Comparison of ENCODE assay signal across 2 cellular contexts in genomic region chr14:74956000-74956279, GRCh38.
TF ChIP-seq lines count a peak whose summit lies in the region.

No MANE protein-coding gene starts in this region.

TF ChIP-seq in A549, 52 proteins besides CTCF, POLR2A, EP300 and RAD21 (continued from another document):
- TF ChIP-seq, protein P1, sequence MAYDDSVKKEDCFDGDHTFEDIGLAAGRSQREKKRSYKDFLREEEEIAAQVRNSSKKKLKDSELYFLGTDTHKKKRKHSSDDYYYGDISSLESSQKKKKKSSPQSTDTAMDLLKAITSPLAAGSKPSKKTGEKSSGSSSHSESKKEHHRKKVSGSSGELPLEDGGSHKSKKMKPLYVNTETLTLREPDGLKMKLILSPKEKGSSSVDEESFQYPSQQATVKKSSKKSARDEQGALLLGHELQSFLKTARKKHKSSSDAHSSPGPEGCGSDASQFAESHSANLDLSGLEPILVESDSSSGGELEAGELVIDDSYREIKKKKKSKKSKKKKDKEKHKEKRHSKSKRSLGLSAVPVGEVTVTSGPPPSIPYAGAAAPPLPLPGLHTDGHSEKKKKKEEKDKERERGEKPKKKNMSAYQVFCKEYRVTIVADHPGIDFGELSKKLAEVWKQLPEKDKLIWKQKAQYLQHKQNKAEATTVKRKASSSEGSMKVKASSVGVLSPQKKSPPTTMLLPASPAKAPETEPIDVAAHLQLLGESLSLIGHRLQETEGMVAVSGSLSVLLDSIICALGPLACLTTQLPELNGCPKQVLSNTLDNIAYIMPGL (CRISPR knock-in tag; IDR thresholded peaks at IDR 0.05; ENCODE audit: borderline replicate concordance): no peak
- TF ChIP-seq TFCP2L1 (CRISPR knock-in tag; IDR thresholded peaks at IDR 0.05) (no peak), ESRRA (IDR thresholded peaks at IDR 0.05; ENCODE audit: borderline replicate concordance, low read length) (no peak), EHMT2 (IDR thresholded peaks at IDR 0.05; ENCODE audit: low read depth) (no peak), JUN (IDR thresholded peaks at IDR 0.05) (no peak), GATA3 (IDR thresholded peaks at IDR 0.05; ENCODE audit: borderline replicate concordance) (no peak), ZFP36 (IDR thresholded peaks at IDR 0.05; ENCODE audit: borderline replicate concordance, partially characterized antibody) (no peak), SREBF2 (IDR thresholded peaks at IDR 0.05) (no peak), CBX2 (IDR thresholded peaks at IDR 0.05; ENCODE audit: borderline replicate concordance, low read depth) (no peak), FOSB (CRISPR knock-in tag; IDR thresholded peaks at IDR 0.05) (no peak), CHD2 (IDR thresholded peaks at IDR 0.05; ENCODE audit: low read length, partially characterized antibody) (no peak), FOXS1 (CRISPR knock-in tag; IDR thresholded peaks at IDR 0.05) (no peak), HOXB5 (CRISPR knock-in tag; IDR thresholded peaks at IDR 0.05) (no peak), PBX3 (IDR thresholded peaks at IDR 0.05) (no peak), SMC3 (IDR thresholded peaks at IDR 0.05) (no peak), ZNF302 (CRISPR knock-in tag; IDR thresholded peaks at IDR 0.05) (no peak)
- TF ChIP-seq, protein P2, sequence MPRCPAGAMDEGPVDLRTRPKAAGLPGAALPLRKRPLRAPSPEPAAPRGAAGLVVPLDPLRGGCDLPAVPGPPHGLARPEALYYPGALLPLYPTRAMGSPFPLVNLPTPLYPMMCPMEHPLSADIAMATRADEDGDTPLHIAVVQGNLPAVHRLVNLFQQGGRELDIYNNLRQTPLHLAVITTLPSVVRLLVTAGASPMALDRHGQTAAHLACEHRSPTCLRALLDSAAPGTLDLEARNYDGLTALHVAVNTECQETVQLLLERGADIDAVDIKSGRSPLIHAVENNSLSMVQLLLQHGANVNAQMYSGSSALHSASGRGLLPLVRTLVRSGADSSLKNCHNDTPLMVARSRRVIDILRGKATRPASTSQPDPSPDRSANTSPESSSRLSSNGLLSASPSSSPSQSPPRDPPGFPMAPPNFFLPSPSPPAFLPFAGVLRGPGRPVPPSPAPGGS (IDR thresholded peaks at IDR 0.05): no peak

TF ChIP-seq in HEK293, 187 proteins besides CTCF, POLR2A, EP300 and RAD21 (continued from another document):
- TF ChIP-seq ZNF280D (tag by site-specific recombination; IDR thresholded peaks at IDR 0.05) (no peak), ZNF664 (tag by site-specific recombination; IDR thresholded peaks at IDR 0.05) (no peak), ZNF777 (tag by site-specific recombination; IDR thresholded peaks at IDR 0.05; ENCODE audit: borderline replicate concordance) (no peak), ZBTB7A (tag by site-specific recombination; IDR thresholded peaks at IDR 0.05; ENCODE audit: low read depth) (no peak), ZNF776 (tag by site-specific recombination; IDR thresholded peaks at IDR 0.05; ENCODE audit: borderline replicate concordance) (no peak)
